19 cellular contexts compared by ENCODE assay signal in genomic region chr2:233228414-233228813, GRCh38.
DNase-seq lines count a peak whose midpoint lies in the region; ATAC-seq and TF ChIP-seq lines count a peak whose summit lies in the region.
"Had no signal": no experiment of that assay in that cellular context is flagged by ENCODE, and none has a peak within 500 bp of the region (broad histone marks: within the 10 kb centered on the region; RNA-seq: fewer than 3 reads in every experiment).

No MANE protein-coding gene starts in this region.

- no peaks in the 10 kb centered on the region for H3K9me3 Mint-ChIP-seq in T-helper 2 cell treated with Interferon-gamma antibody and Interleukin-4, amounts not matched to agents 5 μg/mL and 100 μg/mL, for 36 hours
- H3K9me3 Mint-ChIP-seq: CD4-positive, alpha-beta T cell; CD8-positive, alpha-beta memory T cell had no signal

- no peak for ATAC-seq in HG02870 (IDR thresholded peaks at IDR 0.05; ENCODE audit: unreplicated experiment)
- ATAC-seq in GM18858 (IDR thresholded peaks at IDR 0.05; ENCODE audit: unreplicated experiment) = no peak

- no peak for TF ChIP-seq CTCF in AG10803 (conservative IDR thresholded peaks at IDR 0.05; ENCODE audit: low read length)

- no peak overlapping the region for H3K27ac Mint-ChIP-seq in T-helper 2 cell treated with Interferon-gamma antibody and Interleukin-4, amounts not matched to agents 5 μg/mL and 100 μg/mL, for 36 hours
- H3K27ac Mint-ChIP-seq: CD4-positive, alpha-beta T cell; CD8-positive, alpha-beta memory T cell had no signal

- H3K27ac ChIP-seq in SK-N-MC = no peak overlapping the region
- H3K27ac ChIP-seq: 22Rv1; BLaER1 treated with 17β-estradiol and CSF1 and Interleukin-3, amounts not matched to agents 10 nM and 100 nM; GM23248 had no signal

- H3K4me3 Mint-ChIP-seq in T-helper 2 cell treated with Interferon-gamma antibody and Interleukin-4, amounts not matched to agents 5 μg/mL and 100 μg/mL, for 36 hours = no peak overlapping the region
- H3K4me3 Mint-ChIP-seq: CD14-positive monocyte; CD4-positive, alpha-beta T cell; CD8-positive, alpha-beta memory T cell had no signal

- DNase-seq in AG10803 (ENCODE audit: low read depth) = peak; percentile 55
- no peak for DNase-seq in SK-N-MC (ENCODE audit: low read depth, low spot score)
- peak; percentile 56 for DNase-seq in inferior parietal cortex (ENCODE audit: extremely low spot score)
- no peak for DNase-seq in T-helper 2 cell treated with Interferon-gamma antibody and Interleukin-4, amounts not matched to agents 5 μg/mL and 100 μg/mL, for 36 hours (ENCODE audit: low spot score)
- DNase-seq: AML-193; BE2C; CD4-positive, alpha-beta T cell; CD8-positive, alpha-beta memory T cell; DMS 273 treated with DMSO at 0.1 percent for 48 hours; DMS79; GF-D8; GM23248; H7; HCEC 1CT had no signal

- peaks cover 12% of the 10 kb centered on the region for H3K27me3 Mint-ChIP-seq in T-helper 2 cell treated with Interferon-gamma antibody and Interleukin-4, amounts not matched to agents 5 μg/mL and 100 μg/mL, for 36 hours (ENCODE audit: low read depth)
- H3K27me3 Mint-ChIP-seq: CD4-positive, alpha-beta T cell; CD8-positive, alpha-beta memory T cell had no signal

- peaks cover 5% of the 10 kb centered on the region for H3K36me3 Mint-ChIP-seq in T-helper 2 cell treated with Interferon-gamma antibody and Interleukin-4, amounts not matched to agents 5 μg/mL and 100 μg/mL, for 36 hours (ENCODE audit: low read depth)

- no peaks in the 10 kb centered on the region for H3K9me3 ChIP-seq in SK-N-MC (ENCODE audit: low read depth, low read length)
- H3K9me3 ChIP-seq: BE2C had no signal

- H3K4me3 ChIP-seq in AG10803 (ENCODE audit: low read length) (no peak overlapping the region), SK-N-MC (peak overlapping the region; percentile 12; the same call in 1 of the 2 replicates)
- H3K4me3 ChIP-seq: BLaER1 treated with 17β-estradiol and CSF1 and Interleukin-3, amounts not matched to agents 10 nM and 100 nM; GM23248 had no signal

- no peak overlapping the region for H3K9ac ChIP-seq in SK-N-MC (ENCODE audit: insufficient read length)
- H3K9ac ChIP-seq: BLaER1 treated with 17β-estradiol and CSF1 and Interleukin-3, amounts not matched to agents 10 nM and 100 nM; GM23248 had no signal

- H3K4me1 Mint-ChIP-seq in T-helper 2 cell treated with Interferon-gamma antibody and Interleukin-4, amounts not matched to agents 5 μg/mL and 100 μg/mL, for 36 hours (ENCODE audit: low read depth) = peaks cover 41% of the 10 kb centered on the region

- H3K36me3 ChIP-seq in SK-N-MC (ENCODE audit: insufficient read depth, low read length) = no peaks in the 10 kb centered on the region
- H3K36me3 ChIP-seq: BE2C; BLaER1 treated with 17β-estradiol and CSF1 and Interleukin-3, amounts not matched to agents 10 nM and 100 nM had no signal

Comparison
In these comparisons a context has a peak if more than half of its experiments do, and no peak if none do; other contexts are left out.
1. DNase-seq: peak in AG10803 (single experiment) and inferior parietal cortex (single experiment); none in SK-N-MC (single experiment) and T-helper 2 cell treated with Interferon-gamma antibody and Interleukin-4, amounts not matched to agents 5 μg/mL and 100 μg/mL, for 36 hours (single experiment).